ENCODE assay signal across 22 cellular contexts in the genomic region with DNA sequence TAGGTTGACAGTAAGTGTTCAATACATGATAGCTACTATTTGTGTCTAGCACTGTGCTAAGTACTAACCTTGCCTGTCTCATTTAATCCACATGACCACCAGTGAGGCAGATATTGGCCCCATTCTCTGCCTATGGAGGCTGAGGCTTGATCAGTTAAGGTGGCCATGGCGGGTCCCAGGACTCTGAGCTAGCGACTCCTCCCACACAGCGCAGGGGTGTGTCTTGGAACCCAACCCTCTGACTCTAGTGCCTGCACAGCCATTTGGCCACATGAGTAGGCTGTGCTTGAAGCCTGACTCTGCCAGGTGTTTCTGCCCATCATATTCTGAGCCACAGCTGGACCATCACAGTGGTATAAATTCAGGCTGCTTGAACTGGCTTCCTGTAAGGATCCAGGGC. TPM values are rescaled to one million over a fixed set of nuclear protein-coding genes. Genes with fewer than 3 reads are reported as not detected.
DNase-seq lines count a peak whose midpoint lies in the region; ATAC-seq and TF ChIP-seq lines count a peak whose summit lies in the region.
"Had no signal": no experiment of that assay in that cellular context is flagged by ENCODE, and none has a peak within 500 bp of the region (broad histone marks: within the 10 kb centered on the region; RNA-seq: fewer than 3 reads in every experiment).

No MANE protein-coding gene starts in this region.

- H3K9me3 ChIP-seq in BLaER1 (no peaks in the 10 kb centered on the region), esophagus squamous epithelium (no peaks in the 10 kb centered on the region)
- H3K9me3 ChIP-seq in CD4-positive, alpha-beta memory T cell (ENCODE audit: control insufficient read depth in 1 of 2, low read length in 2 of 2): no peaks in the 10 kb centered on the region
- H3K9me3 ChIP-seq: gastrocnemius medialis, lower lobe of right lung, testis had no signal

- TF ChIP-seq CTCF in esophagus squamous epithelium (IDR thresholded peaks at IDR 0.05): no peak

- H3K4me1 ChIP-seq in BLaER1 (peaks cover 88% of the 10 kb centered on the region), esophagus squamous epithelium (peaks cover 67 to 100% (median 82%) of the 10 kb centered on the region in 3 donors)
- H3K4me1 ChIP-seq in CD4-positive, alpha-beta memory T cell (ENCODE audit: insufficient read depth, low read length): peaks cover 91% of the 10 kb centered on the region

- peaks cover 100% of the 10 kb centered on the region for H4K20me1 ChIP-seq in BLaER1

- CTCF ChIA-PET in CD4-positive, alpha-beta memory T cell (lab: Charles Lee; ENCODE audit: partially characterized antibody): interaction anchor here (0.6 to 9.4 kb wide), 7 partner anchors 9 to 84 kb away, joined by 3 to 128 read pairs (median 31); a partner anchor contains a TSS
- CTCF ChIA-PET in T-cell (lab: Charles Lee): interaction anchor here in 1 of 2 donors (0.6 to 1.6 kb wide), 5 partner anchors 8 to 95 kb away, joined by 3 to 6 read pairs (median 3); no protein-coding TSS in a partner anchor

- H3K4me1 Mint-ChIP-seq in CD4-positive, alpha-beta memory T cell: peaks cover 58 to 97% (median 74%) of the 10 kb centered on the region in 4 donors
- H3K4me1 Mint-ChIP-seq in T-cell: peaks cover 88 to 92% (median 91%) of the 10 kb centered on the region in 3 donors

- intact Hi-C loops in CD4-positive, alpha-beta memory T cell (cut with micrococcal nuclease): no loop called here
- intact Hi-C loops in esophagus squamous epithelium (cut with DNase I): no loop called here

- no peak for TF ChIP-seq POLR2A in esophagus squamous epithelium (IDR thresholded peaks at IDR 0.05)

- 0 out of 2 replicates have a peak overlapping the region, but pooled peaks have one; percentile 0 for H3K4me2 ChIP-seq in BLaER1
- H3K4me2 ChIP-seq: PC-9 had no signal

- peak overlapping the region in 7 of 8 donors; percentile 47 to 99 (median 90) for H3K4me3 Mint-ChIP-seq in CD4-positive, alpha-beta memory T cell
- peak overlapping the region; percentile 1 to 100 (median 25) for H3K4me3 Mint-ChIP-seq in T-cell

- H3K9ac ChIP-seq in BLaER1: no peak overlapping the region

- peak overlapping the region; percentile 57 to 89 (median 80) for H3K27ac Mint-ChIP-seq in CD4-positive, alpha-beta memory T cell
- peak overlapping the region; percentile 91 to 93 for H3K27ac Mint-ChIP-seq in T-cell

- DNase-seq in CD4-positive, alpha-beta memory T cell: no peak
- DNase-seq in T-cell (no peak), esophagus squamous epithelium (lab: John Stamatoyannopoulos, UW) (no peak), HuH-7 (ENCODE audit: low spot score) (no peak), GM19240 (ENCODE audit: insufficient read length, low spot score) (no peak)
- DNase-seq in activated CD4-positive, CD25-positive, alpha-beta regulatory T cell (lab: John Stamatoyannopoulos, UW): no peak
- DNase-seq: cerebellar nuclear complex, DMS53, gastrocnemius medialis, GOT3, lower lobe of right lung, NCI-H2081 treated with DMSO at 0.1 percent for 48 hours, NCI-H524, PC-9, retina, testis had no signal

- H3K27ac ChIP-seq in BLaER1: no peak overlapping the region
- peak overlapping the region; percentile 44 for H3K27ac ChIP-seq in CD4-positive, alpha-beta memory T cell (ENCODE audit: low read depth, low read length)
- H3K27ac ChIP-seq in esophagus squamous epithelium: peak overlapping the region; percentile 21 to 96 (median 94)
- H3K27ac ChIP-seq: gastrocnemius medialis, lower lobe of right lung, PC-9, testis had no signal

- POLR2A ChIA-PET in CD4-positive, alpha-beta memory T cell (lab: Charles Lee; ENCODE audit: partially characterized antibody): interaction anchor here (0.7 to 20.4 kb wide), 6 partner anchors 9 to 97 kb away, joined by 5 to 489 read pairs (median 8); a partner anchor contains a TSS
- POLR2A ChIA-PET in T-cell (lab: Charles Lee): no interaction called here

- no peak for ATAC-seq in T-cell (replicated peaks in 1 of 4)
- no peak for ATAC-seq in HG03469 (IDR thresholded peaks at IDR 0.05; ENCODE audit: unreplicated experiment)
- ATAC-seq: gastrocnemius medialis, lower lobe of right lung, SK-N-SH treated with all-trans-retinoic acid at 6 μM for 48 hours had no signal

- peaks cover 10% of the 10 kb centered on the region; the same call in 1 of the 2 replicates for H3K27me3 ChIP-seq in BLaER1
- H3K27me3 ChIP-seq in CD4-positive, alpha-beta memory T cell (ENCODE audit: insufficient read depth, low read length): no peaks in the 10 kb centered on the region
- no peaks in the 10 kb centered on the region for H3K27me3 ChIP-seq in esophagus squamous epithelium
- H3K27me3 ChIP-seq: gastrocnemius medialis, testis had no signal

- H3K36me3 Mint-ChIP-seq in CD4-positive, alpha-beta memory T cell: peaks cover 27 to 56% of the 10 kb centered on the region in 2 donors
- H3K36me3 Mint-ChIP-seq in T-cell: peaks cover 17% of the 10 kb centered on the region

- H3K9me3 Mint-ChIP-seq in CD4-positive, alpha-beta memory T cell: no peaks in the 10 kb centered on the region
- H3K9me3 Mint-ChIP-seq in T-cell: no peaks in the 10 kb centered on the region

- H3K4me3 ChIP-seq in BLaER1: no peak overlapping the region
- no peak overlapping the region for H3K4me3 ChIP-seq in CD4-positive, alpha-beta memory T cell (ENCODE audit: low read length in 2 of 2)
- no peak overlapping the region for H3K4me3 ChIP-seq in esophagus squamous epithelium
- H3K4me3 ChIP-seq: gastrocnemius medialis, lower lobe of right lung, PC-9, testis had no signal

- H3K27me3 Mint-ChIP-seq in CD4-positive, alpha-beta memory T cell: no peaks in the 10 kb centered on the region
- no peaks in the 10 kb centered on the region for H3K27me3 Mint-ChIP-seq in T-cell

- WGBS in esophagus squamous epithelium, 2 donors: 80% methylated on average over 1 of the region's 3 CpGs

- H3K36me3 ChIP-seq in BLaER1: peaks cover 7% of the 10 kb centered on the region; the same call in 1 of the 2 replicates
- peaks cover 9% of the 10 kb centered on the region for H3K36me3 ChIP-seq in CD4-positive, alpha-beta memory T cell (ENCODE audit: insufficient read depth, low read length)
- H3K36me3 ChIP-seq in esophagus squamous epithelium: peaks cover 0 to 22% (median 0%) of the 10 kb centered on the region in 3 donors
- H3K36me3 ChIP-seq: gastrocnemius medialis, lower lobe of right lung had no signal

RNA-seq across cellular contexts. Expression of a gene that starts 6.4 kb away (rescaled TPM):
- total RNA-seq in CD4-positive, alpha-beta memory T cell: 100 to 1,000 TPM; 202 to 209 TPM
- polyA plus RNA-seq in CD4-positive, alpha-beta memory T cell: 100 to 1,000 TPM; 324 to 448 TPM
- total RNA-seq in T-cell (100 to 1,000 TPM; 104 to 260 (median 223) TPM), esophagus squamous epithelium (100 to 1,000 TPM; 214 to 483 (median 313) TPM)

RNA-seq across cellular contexts. Expression of a gene that starts 17.8 kb away (rescaled TPM):
- 10 to 100 TPM; 23.2 to 25.9 TPM for total RNA-seq in CD4-positive, alpha-beta memory T cell
- polyA plus RNA-seq in CD4-positive, alpha-beta memory T cell: 10 to 100 TPM; 47.8 to 52.3 TPM
- total RNA-seq in T-cell: 10 to 100 TPM; 31.2 to 73.4 (median 40.7) TPM
- total RNA-seq in esophagus squamous epithelium: 1 to 10 TPM in 2 of 4 donors, under 1 TPM in 1, not detected in 1; 0.44 to 3.2 (median 1.6) TPM
- total RNA-seq: endothelial cell of umbilical vein, PC-9 had no signal
- polyA plus RNA-seq: neural cell had no signal

RNA-seq across cellular contexts. Expression of a gene that starts 21.3 kb away (rescaled TPM):
- 10 to 100 TPM; 60.0 to 70.3 TPM for total RNA-seq in CD4-positive, alpha-beta memory T cell
- polyA plus RNA-seq in CD4-positive, alpha-beta memory T cell: 10 to 100 TPM; 11.9 to 19.1 TPM
- 10 to 100 TPM; 37.2 to 74.4 (median 71.9) TPM for total RNA-seq in T-cell
- total RNA-seq in esophagus squamous epithelium: 10 to 100 TPM; 17.3 to 29.8 (median 24.5) TPM

RNA-seq across cellular contexts. Expression of a gene that starts 42.1 kb away (rescaled TPM):
- total RNA-seq in CD4-positive, alpha-beta memory T cell: under 1 TPM in 1 of 2 experiments, not detected in 1; 0.23 TPM
- polyA plus RNA-seq in CD4-positive, alpha-beta memory T cell: not detected
- total RNA-seq in T-cell: under 1 TPM in 1 of 5 donors, not detected in 4; 0.25 TPM
- 1 to 10 TPM in 2 of 4 donors, under 1 TPM in 2; 0.48 to 1.3 (median 0.89) TPM for total RNA-seq in esophagus squamous epithelium
- total RNA-seq: endothelial cell of umbilical vein, gastrocnemius medialis, HT-29, PC-9 had no signal
- polyA plus RNA-seq: endothelial cell of umbilical vein, neural cell had no signal

Comparison
In these comparisons a context has a peak if more than half of its experiments do, and no peak if none do; other contexts are left out.
1. RNA of a gene that starts 17.8 kb away (total RNA-seq): 31.2 to 73.4 TPM in T-cell and 23.2 to 25.9 TPM in CD4-positive, alpha-beta memory T cell; 0.44 to 3.2 TPM in esophagus squamous epithelium; every median in the first group is over 4 times any median in the second.